8 cellular contexts compared by ENCODE assay signal in the genomic region with DNA sequence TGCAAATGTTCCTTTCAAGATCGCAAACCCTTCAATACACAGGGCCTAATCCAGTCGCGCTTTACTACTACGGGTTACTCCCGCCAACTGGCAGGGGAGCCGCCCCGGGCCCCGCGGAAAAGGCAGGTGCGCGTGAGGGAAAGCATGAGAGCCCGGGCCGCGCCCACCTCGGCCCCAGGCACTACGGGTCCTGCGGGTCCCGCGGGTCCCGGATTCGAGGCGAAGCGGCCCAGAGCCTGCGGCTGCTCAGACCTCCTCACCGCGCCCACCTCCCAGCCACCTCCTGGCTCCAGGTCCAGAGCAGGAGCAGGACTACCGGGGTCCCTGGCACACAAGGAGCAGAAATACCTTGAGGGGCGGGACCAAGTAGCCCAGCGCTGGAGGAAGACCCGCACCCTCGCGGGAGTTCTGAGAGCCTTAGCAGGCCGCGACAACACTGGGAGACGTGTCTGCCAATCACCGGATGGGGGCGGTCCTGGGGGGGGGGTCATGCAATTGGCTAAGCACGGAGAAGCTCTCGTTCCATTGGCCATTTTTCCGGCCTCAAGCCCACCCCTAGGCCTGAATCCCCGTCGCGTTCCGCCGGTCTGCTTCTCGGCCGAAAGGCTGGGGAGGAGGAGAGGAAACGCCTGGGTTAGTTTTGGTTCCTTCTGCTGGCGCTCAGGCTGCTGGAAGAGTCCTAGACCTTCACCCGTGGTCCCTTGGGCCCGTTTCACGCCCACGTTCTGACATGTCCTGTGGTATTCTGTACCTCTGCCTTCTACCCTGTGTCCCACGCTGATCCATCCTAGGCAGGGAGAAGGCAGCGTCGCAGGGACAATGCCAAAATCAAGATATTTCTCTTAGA. TPM values are rescaled to one million over a fixed set of nuclear protein-coding genes. Genes with fewer than 3 reads are reported as not detected.
A peak's percentile ranks its signal among the peaks of the same experiment; 100 is the strongest.
DNase-seq lines count a peak whose midpoint lies in the region; ATAC-seq, FAIRE-seq and TF ChIP-seq lines count a peak whose summit lies in the region.

No MANE protein-coding gene starts in this region.

- peak overlapping the region; percentile 78 for H3K4me3 Mint-ChIP-seq in activated CD4-positive, alpha-beta memory T cell treated with anti-CD3 and anti-CD28 coated beads for 36 hours

- no peaks in the 10 kb centered on the region for H3K27me3 Mint-ChIP-seq in activated CD4-positive, alpha-beta memory T cell treated with anti-CD3 and anti-CD28 coated beads for 36 hours

- POLR2A ChIA-PET in activated CD4-positive, alpha-beta memory T cell treated with anti-CD3 and anti-CD28 coated beads for 36 hours (lab: Charles Lee) = interaction anchor here (1.0 to 3.1 kb wide), 4 partner anchors 10 to 145 kb away, joined by 3 to 40 read pairs (median 3); no protein-coding TSS in a partner anchor

- H3K36me3 ChIP-seq in BE2C (peaks cover 15% of the 10 kb centered on the region), duodenal mucosa (ENCODE audit: control insufficient read depth in 1 of 2, insufficient read depth in 2 of 2, low read length in 2 of 2) (peaks cover 0 to 4% of the 10 kb centered on the region in 2 donors), right lobe of liver (no peaks in the 10 kb centered on the region)

- peak overlapping the region; percentile 76 for H3K4me3 ChIP-seq in BE2C (ENCODE audit: low read depth, low read length)
- H3K4me3 ChIP-seq in duodenal mucosa (ENCODE audit: low read depth in 1 of 2, low read length in 2 of 2) = peak overlapping the region; percentile 90 to 95
- H3K4me3 ChIP-seq in right lobe of liver = peak overlapping the region; percentile 76 to 83 (median 82)

- CTCF ChIA-PET in activated CD4-positive, alpha-beta memory T cell treated with anti-CD3 and anti-CD28 coated beads for 36 hours (lab: Charles Lee) = interaction anchor here (0.7 to 2.2 kb wide), 4 partner anchors 10 to 1333 kb away, joined by 3 to 13 read pairs (median 4); no protein-coding TSS in a partner anchor

- peak; percentile 95 for DNase-seq in BE2C
- peak; percentile 70 for DNase-seq in GM19239 (ENCODE audit: insufficient read length, low spot score)
- peak; percentile 75 for DNase-seq in NCI-H526 treated with DMSO at 0.1 percent for 48 hours (lab: John Stamatoyannopoulos, UW)
- peak; percentile 95 for DNase-seq in activated CD4-positive, alpha-beta memory T cell treated with anti-CD3 and anti-CD28 coated beads for 36 hours
- peak; percentile 93 to 94 (median 93) for DNase-seq in right lobe of liver
- DNase-seq in stimulated activated CD4-positive, alpha-beta T cell treated with anti-CD3 and anti-CD28 coated beads, Interleukin-4, amount 100 ng/mL, for 24 hours = peak; percentile 91

- H3K27me3 ChIP-seq in BE2C = no peaks in the 10 kb centered on the region
- H3K27me3 ChIP-seq in duodenal mucosa (ENCODE audit: control insufficient read depth in 1 of 2, insufficient read depth in 2 of 2, low read length in 2 of 2) = no peaks in the 10 kb centered on the region
- no peaks in the 10 kb centered on the region for H3K27me3 ChIP-seq in right lobe of liver

- intact Hi-C loops in activated CD4-positive, alpha-beta memory T cell treated with anti-CD3 and anti-CD28 coated beads for 36 hours (cut with micrococcal nuclease) = loop anchor here (1.0 to 5.0 kb wide), 3 partner anchors 10 to 1510 kb away; no protein-coding TSS in a partner anchor
- intact Hi-C loops in right lobe of liver (cut with DNase I) = no loop called here

- peaks cover 16% of the 10 kb centered on the region for H3K4me1 Mint-ChIP-seq in activated CD4-positive, alpha-beta memory T cell treated with anti-CD3 and anti-CD28 coated beads for 36 hours (ENCODE audit: low read depth)

- peaks cover 12% of the 10 kb centered on the region for H3K36me3 Mint-ChIP-seq in activated CD4-positive, alpha-beta memory T cell treated with anti-CD3 and anti-CD28 coated beads for 36 hours

- ATAC-seq in HG03457 (IDR thresholded peaks at IDR 0.05; ENCODE audit: unreplicated experiment) = peak; percentile 92
- peak; percentile 99 to 100 (median 99) for ATAC-seq in right lobe of liver

- no peak for TF ChIP-seq CTCF in BE2C (IDR thresholded peaks at IDR 0.05; ENCODE audit: low read depth, low read length)
- peak in 2 of 4 donors; percentile 6 to 11 for TF ChIP-seq CTCF in right lobe of liver (IDR thresholded peaks at IDR 0.05)

- H3K9ac ChIP-seq in duodenal mucosa (ENCODE audit: low read depth in 1 of 2, low read length in 2 of 2) = peak overlapping the region; percentile 81 to 82

- H3K4me1 ChIP-seq in BE2C (0 out of 2 replicates have a peak, but pooled peaks cover 3% of the 10 kb centered on the region), duodenal mucosa (ENCODE audit: control insufficient read depth in 1 of 2, insufficient read depth in 2 of 2, low read length in 2 of 2) (peaks cover 0 to 8% of the 10 kb centered on the region in 2 donors), right lobe of liver (no peaks in the 10 kb centered on the region)

- 0% methylated on average over 20 of the region's 56 CpGs for WGBS in right lobe of liver (ENCODE audit: insufficient coverage, low coverage, low lambda C conversion rate, missing lambda C conversion rate)

- H3K27ac Mint-ChIP-seq in activated CD4-positive, alpha-beta memory T cell treated with anti-CD3 and anti-CD28 coated beads for 36 hours = peak overlapping the region; percentile 82

- peak; percentile 100 for FAIRE-seq in GM19239 (lab: Jason Lieb, UNC)

- TF ChIP-seq POLR2A in right lobe of liver (IDR thresholded peaks at IDR 0.05) = no peak

- H3K27ac ChIP-seq in duodenal mucosa (ENCODE audit: low read depth, low read length) = peak overlapping the region; percentile 81
- H3K27ac ChIP-seq in right lobe of liver = peak overlapping the region; percentile 66 to 80 (median 71)

- no peaks in the 10 kb centered on the region for H3K9me3 Mint-ChIP-seq in activated CD4-positive, alpha-beta memory T cell treated with anti-CD3 and anti-CD28 coated beads for 36 hours

- H3K9me3 ChIP-seq in BE2C (no peaks in the 10 kb centered on the region), duodenal mucosa (ENCODE audit: control insufficient read depth in 1 of 2, low read length in 2 of 2) (no peaks in the 10 kb centered on the region), right lobe of liver (no peaks in the 10 kb centered on the region)

RNA-seq across cellular contexts. Expression of a gene that starts 29.0 kb away (rescaled TPM):
- polyA plus RNA-seq in BE2C (2012; ENCODE audit: insufficient read depth, insufficient read length, low read depth) = not detected
- under 1 TPM; 0.07 to 0.17 TPM for total RNA-seq in activated CD4-positive, alpha-beta memory T cell treated with anti-CD3 and anti-CD28 coated beads for 36 hours
- under 1 TPM in 4 of 6 experiments, not detected in 2; 0.04 to 0.20 (median 0.15) TPM for total RNA-seq in right lobe of liver

Comparison
In these comparisons a context has a peak if more than half of its experiments do, and no peak if none do; other contexts are left out.
1. Peak in every context shown above with its lines: DNase-seq, ATAC-seq, H3K4me3 ChIP-seq and H3K27ac ChIP-seq.